In genomic region chr5:157559301-157559700, GRCh38 we compare ENCODE assay signal across 1 cellular context.
TF ChIP-seq lines count a peak whose summit lies in the region.

No MANE protein-coding gene starts in this region.

TF ChIP-seq in SK-N-SH, 30 proteins besides CTCF, POLR2A, EP300 and RAD21 (continued from another document):
- TF ChIP-seq ZBTB33 (IDR thresholded peaks at IDR 0.05; ENCODE audit: borderline replicate concordance, low read depth) (no peak), TEAD4 (IDR thresholded peaks at IDR 0.05; ENCODE audit: borderline replicate concordance, insufficient read depth) (peak; percentile 66; the same call in 1 of the 2 replicates), FOSL2 (IDR thresholded peaks at IDR 0.05; ENCODE audit: borderline replicate concordance, low read depth) (0 out of 2 replicates have a peak, but pooled peaks have one; percentile 10), FOXM1 (IDR thresholded peaks at IDR 0.05; ENCODE audit: low read depth) (no peak), GATA2 (CRISPR knock-in tag; IDR thresholded peaks at IDR 0.05) (no peak), EZH2phosphoT487 (IDR thresholded peaks at IDR 0.05; ENCODE audit: borderline replicate concordance, low read depth) (no peak), SMC3 (IDR thresholded peaks at IDR 0.05; ENCODE audit: low read depth, low read length) (no peak), RCOR1 (IDR thresholded peaks at IDR 0.05; ENCODE audit: low read length) (no peak), POLR2AphosphoS5 (IDR thresholded peaks at IDR 0.05; ENCODE audit: low read depth, low read length) (peak; percentile 28; the same call in 1 of the 2 replicates), CHD2 (IDR thresholded peaks at IDR 0.05; ENCODE audit: low read length, partially characterized antibody) (no peak), USF1 (IDR thresholded peaks at IDR 0.05; ENCODE audit: borderline replicate concordance, low read depth) (no peak), USF2 (IDR thresholded peaks at IDR 0.05; ENCODE audit: borderline replicate concordance, low read depth, low read length) (no peak), IRF3 (IDR thresholded peaks at IDR 0.05; ENCODE audit: low read depth, low read length) (no peak), JUND (IDR thresholded peaks at IDR 0.05) (peak; percentile 49), RXRA (IDR thresholded peaks at IDR 0.05; ENCODE audit: borderline replicate concordance, low read depth) (no peak), REST (IDR thresholded peaks at IDR 0.05; ENCODE audit: low read depth, low read length) (no peak), MEF2A (IDR thresholded peaks at IDR 0.05; ENCODE audit: borderline replicate concordance, low read depth) (no peak), NFIC (IDR thresholded peaks at IDR 0.05; ENCODE audit: borderline replicate concordance) (peak; percentile 91), TCF12 (IDR thresholded peaks at IDR 0.05) (peak; percentile 73), NRF1 (IDR thresholded peaks at IDR 0.05; ENCODE audit: low read depth, low read length) (no peak), FOXJ3 (CRISPR knock-in tag; IDR thresholded peaks at IDR 0.05) (no peak)
